Comparison of ENCODE assay signal across 31 cellular contexts in genomic region chr12:19005257-19005801, GRCh38.
"Had no signal": no experiment of that assay in that cellular context is flagged by ENCODE, and none has a peak within 500 bp of the region (broad histone marks: within the 10 kb centered on the region; RNA-seq: fewer than 3 reads in every experiment).

No MANE protein-coding gene starts in this region.

- H3K9me3 ChIP-seq: adrenal gland, body of pancreas, right lobe of liver, thoracic aorta had no signal

- FAIRE-seq: colon, frontal cortex, kidney, urothelium cell line had no signal

- H3K79me2 ChIP-seq: hepatocyte had no signal

- H3K27ac Mint-ChIP-seq: activated naive CD4-positive, alpha-beta T cell treated with anti-CD3 and anti-CD28 coated beads for 36 hours; activated naive CD8-positive, alpha-beta T cell treated with anti-CD3 and anti-CD28 coated beads for 36 hours; activated T-helper 1 cell treated with anti-CD3 and anti-CD28 coated beads, Interleukin-12 subunit alpha, Interleukin-12 subunit beta, Interleukin-2, Interleukin-4 antibody, amounts not matched to agents 30 ng/mL and 10 ng/mL and 1 ng/mL, durations not matched to agents 14 hours and 24 hours and 36 hours; immature natural killer cell; naive thymus-derived CD4-positive, alpha-beta T cell; T-helper 2 cell treated with Interferon-gamma antibody and Interleukin-4, amounts not matched to agents 5 μg/mL and 100 μg/mL, for 36 hours had no signal

- H3K4me3 Mint-ChIP-seq: activated naive CD4-positive, alpha-beta T cell treated with anti-CD3 and anti-CD28 coated beads for 36 hours; activated naive CD8-positive, alpha-beta T cell treated with anti-CD3 and anti-CD28 coated beads for 36 hours; activated T-helper 1 cell treated with anti-CD3 and anti-CD28 coated beads, Interleukin-12 subunit alpha, Interleukin-12 subunit beta, Interleukin-2, Interleukin-4 antibody, amounts not matched to agents 30 ng/mL and 10 ng/mL and 1 ng/mL, durations not matched to agents 14 hours and 24 hours and 36 hours; immature natural killer cell; naive thymus-derived CD4-positive, alpha-beta T cell; neural crest cell; T-helper 2 cell treated with Interferon-gamma antibody and Interleukin-4, amounts not matched to agents 5 μg/mL and 100 μg/mL, for 36 hours had no signal

- H2AFZ ChIP-seq: hepatocyte had no signal

- H3K27ac ChIP-seq: adrenal gland, body of pancreas, hepatocyte, right lobe of liver, thoracic aorta had no signal

- H3K9me3 Mint-ChIP-seq: activated naive CD4-positive, alpha-beta T cell treated with anti-CD3 and anti-CD28 coated beads for 36 hours; activated naive CD8-positive, alpha-beta T cell treated with anti-CD3 and anti-CD28 coated beads for 36 hours; activated T-helper 1 cell treated with anti-CD3 and anti-CD28 coated beads, Interleukin-12 subunit alpha, Interleukin-12 subunit beta, Interleukin-2, Interleukin-4 antibody, amounts not matched to agents 30 ng/mL and 10 ng/mL and 1 ng/mL, durations not matched to agents 14 hours and 24 hours and 36 hours; neural crest cell; T-helper 2 cell treated with Interferon-gamma antibody and Interleukin-4, amounts not matched to agents 5 μg/mL and 100 μg/mL, for 36 hours had no signal

- H3K27me3 ChIP-seq: adrenal gland, body of pancreas, hepatocyte, right lobe of liver had no signal

- H3K4me2 ChIP-seq: hepatocyte had no signal

- DNase-seq: activated CD4-positive, alpha-beta T cell treated with anti-CD3 and anti-CD28 coated beads for 4 hours; activated CD4-positive, alpha-beta T cell treated with anti-CD3 and anti-CD28 coated beads, Interleukin-2, amount 50 U/mL, for 4 hours; activated effector memory CD4-positive, alpha-beta T cell treated with anti-CD3 and anti-CD28 coated beads, Interleukin-2, amount 50 U/mL, for 16 hours; activated naive CD4-positive, alpha-beta T cell treated with anti-CD3 and anti-CD28 coated beads for 36 hours; activated naive CD8-positive, alpha-beta T cell treated with anti-CD3 and anti-CD28 coated beads for 36 hours; activated T-cell treated with anti-CD3 and anti-CD28 coated beads, Interleukin-2, amount 50 U/mL, for 1 hour; adrenal gland; aorta; body of pancreas; dermis blood vessel endothelial cell; effector CD8-positive, alpha-beta T cell; immature natural killer cell; kidney; left colon; midbrain; naive thymus-derived CD4-positive, alpha-beta T cell; occipital lobe; posterior cingulate gyrus; right lobe of liver; stimulated activated CD4-positive, alpha-beta T cell treated with anti-CD3 and anti-CD28 coated beads, Interleukin-12 subunit alpha, Interleukin-12 subunit beta, amount 100 ng/mL, for 4 hours; stimulated activated CD4-positive, alpha-beta T cell treated with anti-CD3 and anti-CD28 coated beads, Interleukin-4, amount 100 ng/mL, for 1 hour; stimulated activated naive CD8-positive, alpha-beta T cell treated with anti-CD3 and anti-CD28 coated beads, Interleukin-15, Interleukin-2, amounts not matched to agents 100 U/mL and 50 U/mL, for 24 hours; trophoblast cell had no signal

- H3K27me3 Mint-ChIP-seq: naive thymus-derived CD4-positive, alpha-beta T cell had no signal

- H3K36me3 Mint-ChIP-seq: activated naive CD8-positive, alpha-beta T cell treated with anti-CD3 and anti-CD28 coated beads for 36 hours; immature natural killer cell; naive thymus-derived CD4-positive, alpha-beta T cell had no signal

- H3K4me3 ChIP-seq: adrenal gland, body of pancreas, hepatocyte, right lobe of liver, thoracic aorta had no signal

- H3K4me1 Mint-ChIP-seq: activated naive CD8-positive, alpha-beta T cell treated with anti-CD3 and anti-CD28 coated beads for 36 hours; immature natural killer cell; naive thymus-derived CD4-positive, alpha-beta T cell had no signal

- H3K36me3 ChIP-seq: adrenal gland, right lobe of liver, thoracic aorta had no signal

- H3K4me1 ChIP-seq: adrenal gland, body of pancreas, right lobe of liver had no signal
